ENCODE assay signal across 8 cellular contexts in the genomic region with DNA sequence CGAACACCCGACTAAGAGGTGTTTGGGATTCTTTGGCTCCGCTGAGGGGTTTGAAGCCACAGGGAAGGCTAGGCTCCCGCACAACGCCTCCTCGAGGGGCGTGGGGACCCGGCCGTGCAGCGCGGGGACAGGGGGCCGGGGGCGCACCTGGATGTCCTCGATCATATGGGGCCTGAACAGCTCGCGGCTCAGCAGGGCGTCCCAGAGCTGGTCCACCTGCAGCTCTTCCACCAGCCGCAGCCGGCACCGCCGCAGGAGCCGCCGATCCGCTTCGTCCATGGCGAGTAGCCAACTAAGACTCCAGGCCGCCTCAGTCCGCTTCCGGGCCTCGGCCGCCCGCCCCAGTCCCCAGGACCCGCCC. TPM values are rescaled to one million over a fixed set of nuclear protein-coding genes. Genes with fewer than 3 reads are reported as not detected.
A peak's percentile ranks its signal among the peaks of the same experiment; 100 is the strongest.
DNase-seq lines count a peak whose midpoint lies in the region; ATAC-seq, FAIRE-seq and TF ChIP-seq lines count a peak whose summit lies in the region.

A gene (minus strand): TSS at position 294 of the 361 bp plus-strand sequence. CDS start 15 bp downstream, at position 279.

- H3K79me2 ChIP-seq in astrocyte (ENCODE audit: insufficient read depth, low read length) (peaks cover 13% of the 10 kb centered on the region), keratinocyte (ENCODE audit: control insufficient read depth, insufficient read depth, low read length) (peaks cover 14% of the 10 kb centered on the region)

- H3K9ac ChIP-seq in astrocyte (ENCODE audit: low read length) (peak within 1 kb of the TSS; percentile 95), keratinocyte (ENCODE audit: control insufficient read depth, extremely low read depth, insufficient read depth, low read length) (peak within 1 kb of the TSS; percentile 83)

- H3K9me3 Mint-ChIP-seq in astrocyte (ENCODE audit: unreplicated experiment): no peaks in the 10 kb centered on the region

- no peaks in the 10 kb centered on the region for H3K36me3 Mint-ChIP-seq in astrocyte (ENCODE audit: low read depth, unreplicated experiment)

- DNase-seq in HPDE6-E6E7 (ENCODE audit: extremely low spot score) (peak; percentile 70), astrocyte (ENCODE audit: low read depth) (no peak), keratinocyte (ENCODE audit: low read depth, low spot score) (no peak), frontal cortex (ENCODE audit: low spot score in 2 of 2) (no peak), NCI-H1092 treated with DMSO at 0.1 percent for 48 hours (lab: John Stamatoyannopoulos, UW) (no peak)

- H3K27ac Mint-ChIP-seq in astrocyte (ENCODE audit: unreplicated experiment): peak within 1 kb of the TSS; percentile 98

- peak within 1 kb of the TSS; percentile 86 for H3K4me3 Mint-ChIP-seq in astrocyte (ENCODE audit: unreplicated experiment)

- H3K4me3 ChIP-seq in astrocyte (ENCODE audit: insufficient read depth, low read depth, low read length) (peak within 1 kb of the TSS; percentile 81), keratinocyte (ENCODE audit: control insufficient read depth in 2 of 3, extremely low read depth in 1 of 3, insufficient read depth in 2 of 3, low read depth in 1 of 3, low read length in 3 of 3) (peak within 1 kb of the TSS; percentile 69 to 83 (median 72))

- H3K27me3 ChIP-seq in astrocyte (ENCODE audit: insufficient read depth, low read length) (no peaks in the 10 kb centered on the region), keratinocyte (ENCODE audit: control insufficient read depth, extremely low read depth, insufficient read depth, low read length) (no peaks in the 10 kb centered on the region)

- H3K9me1 ChIP-seq in keratinocyte (ENCODE audit: control insufficient read depth, extremely low read depth, insufficient read depth, low read length): no peaks in the 10 kb centered on the region

- H3K27ac ChIP-seq in C4-2B: peak within 1 kb of the TSS; percentile 84
- peak within 1 kb of the TSS; percentile 99 for H3K27ac ChIP-seq in astrocyte (ENCODE audit: low read depth, low read length)
- peak within 1 kb of the TSS; percentile 88 for H3K27ac ChIP-seq in keratinocyte (ENCODE audit: control insufficient read depth, insufficient read depth, low read length)
- H3K27ac ChIP-seq in temporal lobe (ENCODE audit: low read depth, low read length): peak within 1 kb of the TSS; percentile 95

- no peak for ATAC-seq in GM21619 (IDR thresholded peaks at IDR 0.05; ENCODE audit: unreplicated experiment)

- H3K9me3 ChIP-seq in astrocyte (ENCODE audit: insufficient read depth, low read depth, low read length) (no peaks in the 10 kb centered on the region), keratinocyte (ENCODE audit: control insufficient read depth, low read depth, low read length) (no peaks in the 10 kb centered on the region)

- TF ChIP-seq CTCF in C4-2B (conservative IDR thresholded peaks at IDR 0.05): no peak
- no peak for TF ChIP-seq CTCF in astrocyte (IDR thresholded peaks at IDR 0.05; ENCODE audit: insufficient read depth, low read depth, low read length)
- TF ChIP-seq CTCF in keratinocyte (optimal IDR thresholded peaks at IDR 0.05 in 1 of 3, IDR thresholded peaks at IDR 0.05 in 1 of 3, conservative IDR thresholded peaks at IDR 0.05 in 1 of 3; ENCODE audit: extremely low read depth in 1 of 3, insufficient read depth in 2 of 3, low read length in 3 of 3): no peak

- H4K20me1 ChIP-seq in astrocyte (ENCODE audit: insufficient read depth, low read length) (peaks cover 5% of the 10 kb centered on the region), keratinocyte (ENCODE audit: control insufficient read depth, extremely low read depth, insufficient read depth, low read length) (no peaks in the 10 kb centered on the region)

- peaks cover 6% of the 10 kb centered on the region for H3K4me1 Mint-ChIP-seq in astrocyte (ENCODE audit: low read depth, unreplicated experiment)

- no peak for FAIRE-seq in astrocyte (lab: Jason Lieb, UNC)
- no peak for FAIRE-seq in keratinocyte (lab: Jason Lieb, UNC)
- FAIRE-seq in frontal cortex (lab: Jason Lieb, UNC): no peak

- no peaks in the 10 kb centered on the region for H3K27me3 Mint-ChIP-seq in astrocyte (ENCODE audit: low read depth, unreplicated experiment)

- dilution Hi-C loops in keratinocyte (cut with MboI; ENCODE audit: extremely low pct_ligation_motif_present, low sequenced_read_pairs): no loop called here

- peak within 1 kb of the TSS; percentile 97 for H3K4me2 ChIP-seq in astrocyte (ENCODE audit: low read length)
- H3K4me2 ChIP-seq in keratinocyte (ENCODE audit: control insufficient read depth, extremely low read depth, insufficient read depth, low read depth, low read length): peak within 1 kb of the TSS; percentile 95

- peak within 1 kb of the TSS; percentile 95 for H2AFZ ChIP-seq in astrocyte (ENCODE audit: low read depth, low read length)
- peak within 1 kb of the TSS; percentile 88 for H2AFZ ChIP-seq in keratinocyte (ENCODE audit: control insufficient read depth, low read length)

- no peaks in the 10 kb centered on the region for H3K36me3 ChIP-seq in astrocyte (ENCODE audit: insufficient read depth, low read length)
- H3K36me3 ChIP-seq in keratinocyte (ENCODE audit: control insufficient read depth in 2 of 2, extremely low read depth in 1 of 2, insufficient read depth in 2 of 2, low read length in 2 of 2): no peaks in the 10 kb centered on the region

- peaks cover 18% of the 10 kb centered on the region for H3K4me1 ChIP-seq in astrocyte (ENCODE audit: insufficient read depth, low read length)
- peaks cover 21% of the 10 kb centered on the region for H3K4me1 ChIP-seq in keratinocyte (ENCODE audit: control insufficient read depth, extremely low read depth, insufficient read depth, low read length)

RNA-seq across cellular contexts. Expression of the gene that starts here (rescaled TPM):
- total RNA-seq in astrocyte (7.3 and 8.5 TPM in 2 replicates), temporal lobe (3.2 TPM), frontal cortex (2.0 TPM)
- 4.4 to 5.2 TPM (median 4.8 TPM) in 3 replicates for polyA plus RNA-seq in keratinocyte
- 2.0 TPM for polyA plus RNA-seq in keratinocyte (2011; ENCODE audit: low read depth)
- polyA plus RNA-seq in keratinocyte (2011; cell fraction: cytosol; rRNA removed): 4.6 and 4.8 TPM in 2 replicates
- 6.5 and 8.6 TPM in 2 replicates for polyA plus RNA-seq in keratinocyte (2011; cell fraction: nucleus; rRNA removed)
- polyA plus RNA-seq in keratinocyte (2012; ENCODE audit: low replicate concordance): 3.3 and 4.1 TPM in 2 replicates
- polyA minus RNA-seq in keratinocyte: 3.0 to 7.3 TPM (median 4.3 TPM) in 3 replicates
- polyA minus RNA-seq in keratinocyte (2011; cell fraction: cytosol; rRNA and poly(A)+ RNA removed): 9.8 TPM
- 3.7 and 5.0 TPM in 2 replicates for polyA minus RNA-seq in keratinocyte (2011; cell fraction: nucleus; rRNA and poly(A)+ RNA removed)
